1 cellular context compared by ENCODE assay signal in the genomic region with DNA sequence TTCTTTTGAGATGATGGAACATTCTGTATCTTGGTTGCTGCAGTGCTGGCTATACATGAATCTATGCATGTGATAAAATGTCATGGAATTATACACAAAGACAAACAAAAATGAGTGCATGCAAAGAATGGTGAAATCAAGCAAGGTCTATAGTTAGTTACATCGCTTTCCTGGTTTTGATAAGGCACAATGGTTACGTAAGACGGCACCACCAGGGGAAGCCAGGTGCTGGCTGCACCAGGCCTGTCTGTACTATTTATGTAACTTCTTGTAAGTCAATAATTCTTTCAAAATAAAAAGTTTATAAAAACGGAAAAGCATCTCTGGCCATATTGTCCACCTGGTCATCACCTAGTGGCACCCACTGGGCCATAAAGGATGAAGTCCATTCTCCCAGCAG.
TF ChIP-seq lines count a peak whose summit lies in the region.

No MANE protein-coding gene starts in this region.

TF ChIP-seq in IMR-90, 13 proteins besides CTCF, POLR2A, EP300 and RAD21 (continued from another document):
- TF ChIP-seq CEBPB (IDR thresholded peaks at IDR 0.05; ENCODE audit: low read depth, low read length) (peak; percentile 22; the same call in 1 of the 2 replicates), RFX5 (IDR thresholded peaks at IDR 0.05; ENCODE audit: low read depth, low read length) (no peak), SMC3 (IDR thresholded peaks at IDR 0.05; ENCODE audit: low read depth, low read length) (no peak)
